Comparison of ENCODE assay signal across 15 cellular contexts in the genomic region with DNA sequence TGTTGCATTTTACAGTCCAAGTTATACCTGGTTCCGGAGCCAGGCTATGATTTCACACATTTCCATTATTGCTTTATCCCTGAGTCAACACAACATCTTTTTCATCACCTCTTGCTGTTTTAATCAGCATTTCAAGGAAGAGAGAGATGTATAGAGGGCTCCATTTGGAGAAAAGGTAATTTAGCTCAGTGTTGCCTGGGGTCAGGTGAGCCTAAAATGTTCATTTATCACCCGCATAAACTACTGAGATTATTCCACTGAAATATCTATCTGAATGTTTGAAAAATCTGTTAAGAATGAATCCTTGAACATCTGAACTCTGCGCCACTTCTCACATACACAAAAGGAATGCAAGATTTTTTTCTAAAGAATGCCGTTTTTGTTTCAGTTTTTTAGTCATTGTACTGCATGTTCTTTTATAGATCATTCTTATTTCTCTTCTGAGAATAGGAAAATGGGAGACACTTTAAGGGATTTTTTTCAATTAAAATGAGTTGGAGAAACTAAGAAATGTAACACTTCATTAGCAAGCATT. TPM values are rescaled to one million over a fixed set of nuclear protein-coding genes. Genes with fewer than 3 reads are reported as not detected.
"Had no signal": no experiment of that assay in that cellular context is flagged by ENCODE, and none has a peak within 500 bp of the region (broad histone marks: within the 10 kb centered on the region; RNA-seq: fewer than 3 reads in every experiment).

No MANE protein-coding gene starts in this region.

- H3K36me3 ChIP-seq: left lung had no signal

- H3K27me3 ChIP-seq: dorsolateral prefrontal cortex, left lung had no signal

- ATAC-seq: left lung; stimulated activated memory B cell treated with anti-CD40 and anti-IgM and Interleukin-4, amounts not matched to agents 10 μg/mL and 1 μg/mL and 100 μg/mL, for 72 hours had no signal

- H3K4me3 ChIP-seq: dorsolateral prefrontal cortex, left lung had no signal

- H3K4me1 ChIP-seq: left lung, parathyroid adenoma had no signal

- H3K9ac ChIP-seq: parathyroid adenoma had no signal

- H3K9me3 ChIP-seq: left lung had no signal

- H2AFZ ChIP-seq: parathyroid adenoma had no signal

- DNase-seq: activated CD4-positive, alpha-beta T cell treated with anti-CD3 and anti-CD28 coated beads, Interleukin-2, amount 10 ng/mL, durations not matched to agents 7 days and 5 days; activated CD8-positive, alpha-beta memory T cell treated with anti-CD3 and anti-CD28 coated beads for 24 hours; activated naive CD8-positive, alpha-beta T cell treated with anti-CD3 and anti-CD28 coated beads, Interleukin-2, amount 10 ng/mL, durations not matched to agents 7 days and 5 days; aorta; dorsolateral prefrontal cortex; erythroblast; hippocampal formation; kidney; left lung; naive B cell; T-helper 9 cell had no signal

- H3K27ac ChIP-seq: dorsolateral prefrontal cortex, left lung, parathyroid adenoma had no signal

- H3K79me2 ChIP-seq: parathyroid adenoma had no signal

RNA-seq across cellular contexts. Expression of a gene that starts 51.5 kb away (rescaled TPM):
- total RNA-seq: activated CD4-positive, alpha-beta T cell treated with anti-CD3 and anti-CD28 coated beads, Interleukin-2, amount 10 ng/mL, durations not matched to agents 7 days and 5 days; activated naive CD8-positive, alpha-beta T cell treated with anti-CD3 and anti-CD28 coated beads, Interleukin-2, amount 10 ng/mL, durations not matched to agents 7 days and 5 days; activated T-helper 1 cell treated with anti-CD3 and anti-CD28 coated beads, Interleukin-12 subunit alpha, Interleukin-12 subunit beta, Interleukin-2, Interleukin-4 antibody, amounts not matched to agents 30 ng/mL and 10 ng/mL and 1 ng/mL, durations not matched to agents 14 hours and 24 hours and 36 hours; renal cortical epithelial cell had no signal
